Comparison of ENCODE assay signal across 8 cellular contexts in genomic region chr12:56636118-56636674, GRCh38. TPM values are rescaled to one million over a fixed set of nuclear protein-coding genes. Genes with fewer than 3 reads are reported as not detected.
DNase-seq lines count a peak whose midpoint lies in the region; ATAC-seq and TF ChIP-seq lines count a peak whose summit lies in the region.

No MANE protein-coding gene starts in this region.

- H3K27ac Mint-ChIP-seq in activated CD8-positive, alpha-beta T cell treated with anti-CD3 and anti-CD28 coated beads for 36 hours = peak overlapping the region; percentile 98

- H3K4me3 Mint-ChIP-seq in activated CD8-positive, alpha-beta T cell treated with anti-CD3 and anti-CD28 coated beads for 36 hours = peak overlapping the region; percentile 91

- H3K36me3 Mint-ChIP-seq in activated CD8-positive, alpha-beta T cell treated with anti-CD3 and anti-CD28 coated beads for 36 hours (ENCODE audit: low read depth) = peaks cover 30% of the 10 kb centered on the region

- H2AK5ac ChIP-seq in mesenchymal stem cell (ENCODE audit: low read length, severe bottlenecking) = no peak overlapping the region

- peak overlapping the region; percentile 48 for H2AFZ ChIP-seq in mesenchymal stem cell (ENCODE audit: low read depth, low read length)

- H4K8ac ChIP-seq in mesenchymal stem cell (ENCODE audit: low read length) = peak overlapping the region; percentile 85

- peak overlapping the region; percentile 89 to 90 for H3K4me3 ChIP-seq in mesenchymal stem cell (ENCODE audit: insufficient read depth in 1 of 2, low read depth in 1 of 2, low read length in 2 of 2)

- H3K4me2 ChIP-seq in mesenchymal stem cell (ENCODE audit: low read length, poor library complexity, severe bottlenecking) = peak overlapping the region; percentile 95

- H3K27me3 ChIP-seq in mesenchymal stem cell (ENCODE audit: control insufficient read depth in 1 of 2, insufficient read depth in 1 of 2, low read length in 2 of 2) = no peaks in the 10 kb centered on the region

- peak overlapping the region; percentile 11 for H2BK5ac ChIP-seq in mesenchymal stem cell (ENCODE audit: low read depth, low read length, poor library complexity, severe bottlenecking)

- no peak for TF ChIP-seq CTCF in activated CD8-positive, alpha-beta T cell treated with anti-CD3 and anti-CD28 coated beads for 36 hours (IDR thresholded peaks at IDR 0.05)

- H2BK12ac ChIP-seq in mesenchymal stem cell (ENCODE audit: low read length in 2 of 2) = peak overlapping the region; percentile 59 to 94

- H3K27me3 Mint-ChIP-seq in activated CD8-positive, alpha-beta T cell treated with anti-CD3 and anti-CD28 coated beads for 36 hours = no peaks in the 10 kb centered on the region

- 2% methylated on average over 11 of the region's 11 CpGs for WGBS in mesenchymal stem cell

- peak overlapping the region; percentile 91 to 97 for H3K18ac ChIP-seq in mesenchymal stem cell (ENCODE audit: low read depth in 1 of 2, low read length in 2 of 2)

- H3K4me1 ChIP-seq in mesenchymal stem cell (ENCODE audit: control insufficient read depth, insufficient read depth, low read depth, low read length) = peaks cover 22% of the 10 kb centered on the region

- peak overlapping the region; percentile 27 for H2BK120ac ChIP-seq in mesenchymal stem cell (ENCODE audit: low read depth, low read length)

- peak overlapping the region; percentile 85 for H3K27ac ChIP-seq in mesenchymal stem cell (ENCODE audit: low read length, poor library complexity, severe bottlenecking)

- H3K9ac ChIP-seq in mesenchymal stem cell (ENCODE audit: low read length) = peak overlapping the region; percentile 96

- H2BK15ac ChIP-seq in mesenchymal stem cell (ENCODE audit: low read depth, poor library complexity, severe bottlenecking) = no peak overlapping the region

- ATAC-seq in GM19351 (IDR thresholded peaks at IDR 0.05; ENCODE audit: unreplicated experiment) (peak; percentile 39), HG03520 (IDR thresholded peaks at IDR 0.05; ENCODE audit: unreplicated experiment) (peak; percentile 34)
- ATAC-seq in activated CD8-positive, alpha-beta T cell treated with anti-CD3 and anti-CD28 coated beads for 36 hours = peak; percentile 72

- H3K4ac ChIP-seq in mesenchymal stem cell (ENCODE audit: low read depth in 1 of 2, low read length in 2 of 2) = peak overlapping the region; percentile 76 to 83

- peak overlapping the region in 1 of 2 experiments; percentile 68 for H3K14ac ChIP-seq in mesenchymal stem cell (ENCODE audit: low read length in 2 of 2)

- DNase-seq in C1 segment of cervical spinal cord (lab: John Stamatoyannopoulos, UW) = peak in 13 of 14 donors; percentile 27 to 92 (median 82)
- DNase-seq in NCI-H82 (lab: John Stamatoyannopoulos, UW) = peak; percentile 95
- DNase-seq in activated CD8-positive, alpha-beta T cell treated with anti-CD3 and anti-CD28 coated beads for 36 hours = peak; percentile 95
- DNase-seq in effector CD8-positive, alpha-beta T cell (lab: John Stamatoyannopoulos, UW) = peak; percentile 70
- peak; percentile 94 for DNase-seq in mesenchymal stem cell
- DNase-seq in stimulated activated CD8-positive, alpha-beta memory T cell treated with anti-CD3 and anti-CD28 coated beads, Interleukin-15, amount 100 ng/mL, for 1 hour (ENCODE audit: low read depth) = peak; percentile 71

- H3K79me1 ChIP-seq in mesenchymal stem cell (replicated peaks; ENCODE audit: low read length, poor library complexity, severe bottlenecking) = peaks cover 15% of the 10 kb centered on the region

- CTCF ChIA-PET in activated CD8-positive, alpha-beta T cell treated with anti-CD3 and anti-CD28 coated beads for 36 hours (lab: Charles Lee) = interaction anchor here (0.6 to 3.7 kb wide), 23 partner anchors 8 to 130 kb away, joined by 3 to 27 read pairs (median 5); partner anchors contain the start of genes ATP5F1B and PTGES3

- peaks cover 33 to 39% of the 10 kb centered on the region in 2 experiments for H3K36me3 ChIP-seq in mesenchymal stem cell (ENCODE audit: control insufficient read depth in 1 of 2, insufficient read depth in 2 of 2, low read depth in 1 of 2, low read length in 2 of 2)

- POLR2A ChIA-PET in activated CD8-positive, alpha-beta T cell treated with anti-CD3 and anti-CD28 coated beads for 36 hours (lab: Charles Lee) = interaction anchor here (0.6 to 9.6 kb wide), 15 partner anchors 8 to 519 kb away, joined by 3 to 95 read pairs (median 5); partner anchors contain the start of genes ATP5F1B and PTGES3

- H3K9me3 ChIP-seq in mesenchymal stem cell (ENCODE audit: control insufficient read depth, low read length) = no peaks in the 10 kb centered on the region

- peaks cover 64% of the 10 kb centered on the region for H3K4me1 Mint-ChIP-seq in activated CD8-positive, alpha-beta T cell treated with anti-CD3 and anti-CD28 coated beads for 36 hours (ENCODE audit: low read depth)

- H3K23ac ChIP-seq in mesenchymal stem cell (ENCODE audit: low read length in 2 of 2) = peak overlapping the region in 1 of 2 experiments; percentile 23

- H4K91ac ChIP-seq in mesenchymal stem cell (ENCODE audit: low read length) = peak overlapping the region; percentile 88

- intact Hi-C loops in activated CD8-positive, alpha-beta T cell treated with anti-CD3 and anti-CD28 coated beads for 36 hours (cut with micrococcal nuclease) = loop anchor here (1.0 to 10.0 kb wide), 3 partner anchors 8 to 359 kb away; partner anchors contain the start of gene PTGES3

- no peaks in the 10 kb centered on the region for H3K9me3 Mint-ChIP-seq in activated CD8-positive, alpha-beta T cell treated with anti-CD3 and anti-CD28 coated beads for 36 hours

RNA-seq across cellular contexts. Expression of gene BAZ2A, which starts 6.1 kb away (rescaled TPM):
- total RNA-seq in activated CD8-positive, alpha-beta T cell treated with anti-CD3 and anti-CD28 coated beads for 36 hours = 10 to 100 TPM; 80.1 to 89.3 TPM
- polyA plus RNA-seq in mesenchymal stem cell (2013, experiment 1 of 2) = 80.3 TPM
- polyA plus RNA-seq in mesenchymal stem cell (2013, experiment 2 of 2) = 69.0 TPM

RNA-seq across cellular contexts. Expression of gene ATP5F1B, which starts 9.6 kb away (rescaled TPM):
- total RNA-seq in activated CD8-positive, alpha-beta T cell treated with anti-CD3 and anti-CD28 coated beads for 36 hours = 100 to 1,000 TPM; 859 to 869 TPM
- polyA plus RNA-seq in mesenchymal stem cell (2013, experiment 1 of 2) = 489 TPM
- polyA plus RNA-seq in mesenchymal stem cell (2013, experiment 2 of 2) = 517 TPM

RNA-seq across cellular contexts. Expression of gene PTGES3, which starts 51.9 kb away (rescaled TPM):
- total RNA-seq in activated CD8-positive, alpha-beta T cell treated with anti-CD3 and anti-CD28 coated beads for 36 hours = 100 to 1,000 TPM; 381 to 406 TPM
- 149 TPM for polyA plus RNA-seq in mesenchymal stem cell (2013, experiment 1 of 2)
- 152 TPM for polyA plus RNA-seq in mesenchymal stem cell (2013, experiment 2 of 2)

Comparison
In these comparisons a context has a peak if more than half of its experiments do, and no peak if none do; other contexts are left out.
1. Peak in every context shown above with its lines: DNase-seq, ATAC-seq, H3K4me3 ChIP-seq and H3K27ac ChIP-seq.